In genomic region chr5:107605596-107606125, GRCh38 we compare ENCODE assay signal across 36 cellular contexts.
DNase-seq lines count a peak whose midpoint lies in the region; FAIRE-seq and TF ChIP-seq lines count a peak whose summit lies in the region.
"Had no signal": no experiment of that assay in that cellular context is flagged by ENCODE, and none has a peak within 500 bp of the region (broad histone marks: within the 10 kb centered on the region; RNA-seq: fewer than 3 reads in every experiment).

No MANE protein-coding gene starts in this region.

- H3K27me3 ChIP-seq in Loucy (ENCODE audit: insufficient read depth, low read length, poor library complexity, severe bottlenecking) (no peaks in the 10 kb centered on the region), H1 (replicated peaks in 1 of 4; ENCODE audit: control insufficient read depth in 3 of 4, extremely low read depth in 1 of 4, insufficient read depth in 3 of 4, low read length in 3 of 4) (no peaks in the 10 kb centered on the region), neural progenitor cell (no peaks in the 10 kb centered on the region), esophagus muscularis mucosa (no peaks in the 10 kb centered on the region)
- no peaks in the 10 kb centered on the region for H3K27me3 ChIP-seq in CD4-positive, alpha-beta memory T cell (ENCODE audit: insufficient read depth, low read length)
- H3K27me3 ChIP-seq: adrenal gland, dorsolateral prefrontal cortex, gastrocnemius medialis, Peyer's patch, testis, uterus had no signal

- peaks cover 2% of the 10 kb centered on the region; the same call in 1 of the 2 replicates for H3K79me1 ChIP-seq in H1 (ENCODE audit: low read depth, low read length)

- no peaks in the 10 kb centered on the region for H3K27me3 Mint-ChIP-seq in Calu3 (ENCODE audit: unreplicated experiment)
- peaks cover 2% of the 10 kb centered on the region for H3K27me3 Mint-ChIP-seq in neural progenitor cell (ENCODE audit: insufficient read depth, low read depth)
- peaks cover 6 to 13% of the 10 kb centered on the region in 2 donors for H3K27me3 Mint-ChIP-seq in CD4-positive, alpha-beta memory T cell

- H2BK15ac ChIP-seq in H1 (ENCODE audit: low read length), result no peak overlapping the region

- H3K79me2 ChIP-seq in Loucy (ENCODE audit: insufficient read depth, low read length) (no peaks in the 10 kb centered on the region), H1 (ENCODE audit: control insufficient read depth in 1 of 2, insufficient read depth in 2 of 2, low read length in 2 of 2) (peaks cover 4 to 25% of the 10 kb centered on the region in 2 experiments; a peak in 3 of 4 replicates), neural progenitor cell (ENCODE audit: low read depth) (peaks cover 100% of the 10 kb centered on the region)

- H3K4me2 ChIP-seq in Loucy (ENCODE audit: low read depth, low read length, poor library complexity, severe bottlenecking) (peak overlapping the region; percentile 82), H1 (ENCODE audit: insufficient read depth in 1 of 2, low read depth in 2 of 2, low read length in 2 of 2) (no peak overlapping the region), neural progenitor cell (peak overlapping the region; percentile 53)

- H2AK5ac ChIP-seq in H1 (ENCODE audit: low read depth, low read length), result no peak overlapping the region

- peak overlapping the region; percentile 41 for H3K4me3 Mint-ChIP-seq in Calu3 (ENCODE audit: low read depth, unreplicated experiment)
- peak overlapping the region; percentile 6 for H3K4me3 Mint-ChIP-seq in neural progenitor cell
- no peak overlapping the region for H3K4me3 Mint-ChIP-seq in CD4-positive, alpha-beta memory T cell
- H3K4me3 Mint-ChIP-seq: activated CD4-positive, alpha-beta T cell treated with anti-CD3 and anti-CD28 coated beads for 36 hours; activated CD8-positive, alpha-beta T cell treated with anti-CD3 and anti-CD28 coated beads for 36 hours; activated naive CD4-positive, alpha-beta T cell treated with anti-CD3 and anti-CD28 coated beads for 36 hours; activated T-helper 1 cell treated with anti-CD3 and anti-CD28 coated beads, Interleukin-12 subunit alpha, Interleukin-12 subunit beta, Interleukin-2, Interleukin-4 antibody, amounts not matched to agents 30 ng/mL and 10 ng/mL and 1 ng/mL, durations not matched to agents 14 hours and 24 hours and 36 hours; natural killer cell treated with Interleukin-12 subunit alpha and Interleukin-12 subunit beta and Interleukin-15 and Interleukin-18, amount 100 ng/mL, for 72 hours had no signal

- TF ChIP-seq POLR2A in H1 (IDR thresholded peaks at IDR 0.05; ENCODE audit: control extremely low read depth in 1 of 2, low read depth in 2 of 2, low read length in 2 of 2), result no peak
- no peak for TF ChIP-seq POLR2A in esophagus muscularis mucosa (IDR thresholded peaks at IDR 0.05; ENCODE audit: low read depth)

- H2BK5ac ChIP-seq in H1 (ENCODE audit: low read depth, low read length), result no peak overlapping the region

- H3K18ac ChIP-seq in H1 (ENCODE audit: extremely low read depth, low read length), result 0 out of 2 replicates have a peak overlapping the region, but pooled peaks have one; percentile 7

- TF ChIP-seq CTCF in Calu3 (IDR thresholded peaks at IDR 0.05; ENCODE audit: unreplicated experiment), result no peak
- no peak for TF ChIP-seq CTCF in Loucy (conservative IDR thresholded peaks at IDR 0.05; ENCODE audit: low read length)
- TF ChIP-seq CTCF in H1 (IDR thresholded peaks at IDR 0.05; ENCODE audit: control extremely low read depth in 1 of 3, insufficient read depth in 1 of 3, low read depth in 1 of 3, low read length in 3 of 3), result no peak
- TF ChIP-seq CTCF in neural progenitor cell (IDR thresholded peaks at IDR 0.05), result no peak
- TF ChIP-seq CTCF in esophagus muscularis mucosa (IDR thresholded peaks at IDR 0.05), result no peak

- H2AFZ ChIP-seq in Loucy (ENCODE audit: low read length) (no peak overlapping the region), H1 (ENCODE audit: low read length) (no peak overlapping the region), neural progenitor cell (replicated peaks) (no peak overlapping the region)

- TF ChIP-seq RAD21 in H1 (IDR thresholded peaks at IDR 0.05 in 1 of 2, conservative IDR thresholded peaks at IDR 0.05 in 1 of 2; ENCODE audit: low read depth in 2 of 2, low read length in 2 of 2), result no peak

- H3K14ac ChIP-seq in H1 (ENCODE audit: insufficient read length), result no peak overlapping the region

- no peak overlapping the region for H3K56ac ChIP-seq in H1 (replicated peaks; ENCODE audit: insufficient read length, low read depth, low read length)

- FAIRE-seq in H1 (lab: Jason Lieb, UNC), result no peak
- FAIRE-seq: G401.6, HTR-8/SVneo had no signal

- H3K4me1 ChIP-seq in Loucy (ENCODE audit: insufficient read depth, low read length, poor library complexity, severe bottlenecking), result peaks cover 27% of the 10 kb centered on the region
- H3K4me1 ChIP-seq in H1 (replicated peaks in 1 of 4; ENCODE audit: control insufficient read depth in 3 of 4, insufficient read depth in 4 of 4, low read length in 3 of 4), result peaks cover 0 to 20% (median 4%) of the 10 kb centered on the region in 4 experiments; a peak in 4 of 7 replicates
- H3K4me1 ChIP-seq in neural progenitor cell, result peaks cover 83% of the 10 kb centered on the region
- no peaks in the 10 kb centered on the region for H3K4me1 ChIP-seq in esophagus muscularis mucosa
- H3K4me1 ChIP-seq in CD4-positive, alpha-beta memory T cell (ENCODE audit: insufficient read depth, low read length), result no peaks in the 10 kb centered on the region
- H3K4me1 ChIP-seq: adrenal gland, gastrocnemius medialis, Peyer's patch, testis, uterus had no signal

- no peak overlapping the region for H4K8ac ChIP-seq in H1 (ENCODE audit: extremely low read depth, insufficient read depth, low read length)

- no peak overlapping the region for H2BK12ac ChIP-seq in H1 (ENCODE audit: low read depth, low read length)

- no peaks in the 10 kb centered on the region for H3K36me3 ChIP-seq in Loucy (ENCODE audit: insufficient read depth, low read length)
- H3K36me3 ChIP-seq in H1 (ENCODE audit: control insufficient read depth in 2 of 4, insufficient read depth in 4 of 4, low read length in 3 of 4), result no peaks in the 10 kb centered on the region
- no peaks in the 10 kb centered on the region for H3K36me3 ChIP-seq in neural progenitor cell
- no peaks in the 10 kb centered on the region for H3K36me3 ChIP-seq in esophagus muscularis mucosa
- no peaks in the 10 kb centered on the region for H3K36me3 ChIP-seq in CD4-positive, alpha-beta memory T cell (ENCODE audit: insufficient read depth, low read length)
- H3K36me3 ChIP-seq: adrenal gland, gastrocnemius medialis, Peyer's patch, uterus had no signal

- H3K27ac ChIP-seq in H1 (ENCODE audit: low read depth, low read length), result no peak overlapping the region
- no peak overlapping the region for H3K27ac ChIP-seq in neural progenitor cell
- H3K27ac ChIP-seq in esophagus muscularis mucosa (replicated peaks in 1 of 4), result no peak overlapping the region
- H3K27ac ChIP-seq in CD4-positive, alpha-beta memory T cell (ENCODE audit: low read depth, low read length), result no peak overlapping the region
- H3K27ac ChIP-seq: adrenal gland, gastrocnemius medialis, Peyer's patch, skin epidermis, testis, uterus, VCaP had no signal

- POLR2A ChIA-PET in H1 (lab: Charles Lee; ENCODE audit: partially characterized antibody), result interaction anchor here (0.7 to 1.3 kb wide), 2 partner anchors 32 to 1252 kb away, joined by 3 read pairs; no protein-coding TSS in a partner anchor
- POLR2A ChIA-PET in CD4-positive, alpha-beta memory T cell (lab: Charles Lee; ENCODE audit: partially characterized antibody), result no interaction called here

- H4K91ac ChIP-seq in H1 (replicated peaks; ENCODE audit: insufficient read length, low read length), result no peak overlapping the region

- TF ChIP-seq EP300 in H1 (IDR thresholded peaks at IDR 0.05; ENCODE audit: borderline replicate concordance in 1 of 2, low read depth in 2 of 2, low read length in 2 of 2) (no peak), esophagus muscularis mucosa (IDR thresholded peaks at IDR 0.05) (no peak)

- H3K9me3 Mint-ChIP-seq in Calu3 (ENCODE audit: low read depth, unreplicated experiment) (no peaks in the 10 kb centered on the region), neural progenitor cell (peaks cover 2% of the 10 kb centered on the region)
- no peaks in the 10 kb centered on the region for H3K9me3 Mint-ChIP-seq in CD4-positive, alpha-beta memory T cell
- H3K9me3 Mint-ChIP-seq: activated CD8-positive, alpha-beta T cell treated with anti-CD3 and anti-CD28 coated beads for 36 hours; activated naive CD4-positive, alpha-beta T cell treated with anti-CD3 and anti-CD28 coated beads for 36 hours; activated T-helper 1 cell treated with anti-CD3 and anti-CD28 coated beads, Interleukin-12 subunit alpha, Interleukin-12 subunit beta, Interleukin-2, Interleukin-4 antibody, amounts not matched to agents 30 ng/mL and 10 ng/mL and 1 ng/mL, durations not matched to agents 14 hours and 24 hours and 36 hours; brain; natural killer cell treated with Interleukin-12 subunit alpha and Interleukin-12 subunit beta and Interleukin-15 and Interleukin-18, amount 100 ng/mL, for 72 hours had no signal

- no peaks in the 10 kb centered on the region for H3K9me2 ChIP-seq in Loucy (replicated peaks; ENCODE audit: low read depth, low read length)

- peaks cover 25% of the 10 kb centered on the region for H3K36me3 Mint-ChIP-seq in Calu3 (ENCODE audit: insufficient read depth, unreplicated experiment)
- H3K36me3 Mint-ChIP-seq in neural progenitor cell, result peaks cover 19% of the 10 kb centered on the region
- no peaks in the 10 kb centered on the region for H3K36me3 Mint-ChIP-seq in CD4-positive, alpha-beta memory T cell
- H3K36me3 Mint-ChIP-seq: brain; natural killer cell treated with Interleukin-12 subunit alpha and Interleukin-12 subunit beta and Interleukin-15 and Interleukin-18, amount 100 ng/mL, for 72 hours had no signal

- no peak overlapping the region for H2BK20ac ChIP-seq in H1 (ENCODE audit: low read length)

- H3K23ac ChIP-seq in H1 (ENCODE audit: insufficient read length), result no peak overlapping the region

- H3K9me3 ChIP-seq in Loucy (ENCODE audit: insufficient read depth, low read depth, low read length) (no peaks in the 10 kb centered on the region), H1 (ENCODE audit: insufficient read depth in 2 of 2, low read depth in 1 of 2, low read length in 1 of 2) (no peaks in the 10 kb centered on the region), neural progenitor cell (ENCODE audit: low read depth) (no peaks in the 10 kb centered on the region), esophagus muscularis mucosa (no peaks in the 10 kb centered on the region)
- H3K9me3 ChIP-seq in CD4-positive, alpha-beta memory T cell (ENCODE audit: control insufficient read depth in 1 of 2, low read length in 2 of 2), result no peaks in the 10 kb centered on the region
- H3K9me3 ChIP-seq: adrenal gland, gastrocnemius medialis, Peyer's patch, testis, uterus had no signal

- H3F3A ChIP-seq in Loucy (ENCODE audit: low read depth) (no peaks in the 10 kb centered on the region), neural progenitor cell (ENCODE audit: low read depth) (peaks cover 35% of the 10 kb centered on the region)

- H3K27ac Mint-ChIP-seq in Calu3 (ENCODE audit: unreplicated experiment) (peak overlapping the region; percentile 62), neural progenitor cell (no peak overlapping the region)
- no peak overlapping the region for H3K27ac Mint-ChIP-seq in CD4-positive, alpha-beta memory T cell
- H3K27ac Mint-ChIP-seq: activated CD4-positive, alpha-beta T cell treated with anti-CD3 and anti-CD28 coated beads for 36 hours; activated CD8-positive, alpha-beta T cell treated with anti-CD3 and anti-CD28 coated beads for 36 hours; activated naive CD4-positive, alpha-beta T cell treated with anti-CD3 and anti-CD28 coated beads for 36 hours; activated T-helper 1 cell treated with anti-CD3 and anti-CD28 coated beads, Interleukin-12 subunit alpha, Interleukin-12 subunit beta, Interleukin-2, Interleukin-4 antibody, amounts not matched to agents 30 ng/mL and 10 ng/mL and 1 ng/mL, durations not matched to agents 14 hours and 24 hours and 36 hours; natural killer cell treated with Interleukin-12 subunit alpha and Interleukin-12 subunit beta and Interleukin-15 and Interleukin-18, amount 100 ng/mL, for 72 hours had no signal

- no peak for DNase-seq in Calu3
- DNase-seq in H1 (ENCODE audit: low read depth in 1 of 2, low spot score in 2 of 2), result no peak
- DNase-seq in neural progenitor cell (ENCODE audit: low spot score), result no peak
- no peak for DNase-seq in NCI-H1436 treated with DMSO at 0.1 percent for 48 hours (lab: John Stamatoyannopoulos, UW)
- no peak for DNase-seq in esophagus muscularis mucosa (ENCODE audit: extremely low spot score)
- no peak for DNase-seq in NCI-H1930 (lab: John Stamatoyannopoulos, UW)
- DNase-seq in CD4-positive, alpha-beta memory T cell, result no peak
- DNase-seq: activated CD4-positive, alpha-beta T cell treated with anti-CD3 and anti-CD28 coated beads for 36 hours; activated CD8-positive, alpha-beta memory T cell treated with anti-CD3 and anti-CD28 coated beads, Interleukin-2, amount 50 U/mL, for 48 hours; activated CD8-positive, alpha-beta T cell treated with anti-CD3 and anti-CD28 coated beads for 36 hours; activated naive CD4-positive, alpha-beta T cell treated with anti-CD3 and anti-CD28 coated beads for 36 hours; adrenal gland; AML-193; DMS153; dorsolateral prefrontal cortex; gastrocnemius medialis; GOT3; kidney glomerular epithelial cell; NCI-H1105; NCI-H2081; NCI-H226; Peyer's patch; SIG-M5; stimulated activated naive CD4-positive, alpha-beta T cell treated with Interleukin-2 at 50 U/mL for 16 hours; T-helper 9 cell; testis; uterus had no signal

- peak overlapping the region; percentile 63 for H3K4me3 ChIP-seq in Loucy (ENCODE audit: low read length, poor library complexity, severe bottlenecking)
- H3K4me3 ChIP-seq in H1 (ENCODE audit: extremely low read depth in 1 of 4, insufficient read depth in 2 of 4, low read depth in 3 of 4, low read length in 4 of 4), result no peak overlapping the region
- no peak overlapping the region for H3K4me3 ChIP-seq in neural progenitor cell
- H3K4me3 ChIP-seq in esophagus muscularis mucosa, result no peak overlapping the region
- H3K4me3 ChIP-seq in CD4-positive, alpha-beta memory T cell (ENCODE audit: low read length in 2 of 2), result no peak overlapping the region
- H3K4me3 ChIP-seq: adrenal gland, dorsolateral prefrontal cortex, gastrocnemius medialis, lung, Peyer's patch, skin epidermis, testis, uterus had no signal

- peaks cover 1% of the 10 kb centered on the region; the same call in 1 of the 2 replicates for H3K23me2 ChIP-seq in H1 (ENCODE audit: low read depth, low read length)

- H3K4ac ChIP-seq in H1 (replicated peaks; ENCODE audit: insufficient read length, low read depth, low read length), result no peak overlapping the region

- no TSS peak for BruUV-seq in Calu3 (replicated peaks; lab: Mats Ljungman, UMichigan)

- H4K5ac ChIP-seq in H1 (ENCODE audit: insufficient read length, low read depth, low read length), result no peak overlapping the region

- H3K4me1 Mint-ChIP-seq in Calu3 (ENCODE audit: low read depth, unreplicated experiment) (peaks cover 93% of the 10 kb centered on the region), neural progenitor cell (peaks cover 81% of the 10 kb centered on the region)
- H3K4me1 Mint-ChIP-seq in CD4-positive, alpha-beta memory T cell, result peaks cover 0 to 2% (median 0%) of the 10 kb centered on the region in 4 donors
- H3K4me1 Mint-ChIP-seq: activated CD4-positive, alpha-beta T cell treated with anti-CD3 and anti-CD28 coated beads for 36 hours had no signal

- 79% methylated on average over 2 of the region's 2 CpGs; no CpG with 5 or more reads in 1 of the 2 experiments for WGBS in H1 (ENCODE audit: extremely low coverage in 1 of 2, insufficient coverage in 1 of 2, insufficient read length in 1 of 2, insufficient replicate concordance in 2 of 2, low coverage in 1 of 2, low lambda C conversion rate in 2 of 2, missing lambda C conversion rate in 1 of 2), 2 experiments
- 66% methylated on average over 2 of the region's 2 CpGs for WGBS in esophagus muscularis mucosa

- CTCF ChIA-PET in Calu3 (lab: Charles Lee), result interaction anchor here (0.6 to 0.7 kb wide), 2 partner anchors 25 to 130 kb away, joined by 3 to 4 read pairs; no protein-coding TSS in a partner anchor
- CTCF ChIA-PET in H1 (lab: Charles Lee; ENCODE audit: partially characterized antibody), result interaction anchor here (1.0 to 1.3 kb wide), 4 partner anchors 11 to 133 kb away, joined by 3 to 5 read pairs (median 3); no protein-coding TSS in a partner anchor
- CTCF ChIA-PET in CD4-positive, alpha-beta memory T cell (lab: Charles Lee; ENCODE audit: partially characterized antibody), result interaction anchor here (1.0 kb wide), 1 partner anchor 33 kb away, joined by 4 read pairs; no protein-coding TSS in a partner anchor

- H3K9ac ChIP-seq in Loucy (ENCODE audit: low read depth, low read length, poor library complexity, severe bottlenecking) (no peak overlapping the region), H1 (replicated peaks in 1 of 4; ENCODE audit: extremely low read depth in 1 of 4, low read depth in 3 of 4, low read length in 3 of 4) (no peak overlapping the region), neural progenitor cell (no peak overlapping the region)

- intact Hi-C loops in Calu3 (cut with micrococcal nuclease; ENCODE audit: unreplicated experiment), result loop anchor here (5.0 kb wide), 1 partner anchor 52 kb away; no protein-coding TSS in a partner anchor
- intact Hi-C loops in esophagus muscularis mucosa (cut with DNase I), result no loop called here
- intact Hi-C loops in CD4-positive, alpha-beta memory T cell (cut with micrococcal nuclease), result no loop called here

- H4K20me1 ChIP-seq in Loucy (ENCODE audit: insufficient read depth, low read length, poor library complexity, severe bottlenecking), result no peaks in the 10 kb centered on the region
- H4K20me1 ChIP-seq in H1 (replicated peaks in 1 of 2; ENCODE audit: control insufficient read depth in 1 of 2, insufficient read depth in 2 of 2, low read length in 2 of 2), result peaks cover 0 to 1% of the 10 kb centered on the region in 2 experiments
- H4K20me1 ChIP-seq in neural progenitor cell (ENCODE audit: low read depth), result peaks cover 100% of the 10 kb centered on the region

- H2BK120ac ChIP-seq in H1 (replicated peaks; ENCODE audit: low read depth, low read length), result no peak overlapping the region

Comparison
In these comparisons a context has a peak if more than half of its experiments do, and no peak if none do; other contexts are left out.
1. H3K4me3 Mint-ChIP-seq: peak in Calu3 (single experiment) and neural progenitor cell (single experiment); none in CD4-positive, alpha-beta memory T cell (0 of 8).
2. H3K4me2 ChIP-seq: peak in Loucy (single experiment) and neural progenitor cell (single experiment); none in H1 (0 of 2).